8 cellular contexts compared by ENCODE assay signal in the genomic region with DNA sequence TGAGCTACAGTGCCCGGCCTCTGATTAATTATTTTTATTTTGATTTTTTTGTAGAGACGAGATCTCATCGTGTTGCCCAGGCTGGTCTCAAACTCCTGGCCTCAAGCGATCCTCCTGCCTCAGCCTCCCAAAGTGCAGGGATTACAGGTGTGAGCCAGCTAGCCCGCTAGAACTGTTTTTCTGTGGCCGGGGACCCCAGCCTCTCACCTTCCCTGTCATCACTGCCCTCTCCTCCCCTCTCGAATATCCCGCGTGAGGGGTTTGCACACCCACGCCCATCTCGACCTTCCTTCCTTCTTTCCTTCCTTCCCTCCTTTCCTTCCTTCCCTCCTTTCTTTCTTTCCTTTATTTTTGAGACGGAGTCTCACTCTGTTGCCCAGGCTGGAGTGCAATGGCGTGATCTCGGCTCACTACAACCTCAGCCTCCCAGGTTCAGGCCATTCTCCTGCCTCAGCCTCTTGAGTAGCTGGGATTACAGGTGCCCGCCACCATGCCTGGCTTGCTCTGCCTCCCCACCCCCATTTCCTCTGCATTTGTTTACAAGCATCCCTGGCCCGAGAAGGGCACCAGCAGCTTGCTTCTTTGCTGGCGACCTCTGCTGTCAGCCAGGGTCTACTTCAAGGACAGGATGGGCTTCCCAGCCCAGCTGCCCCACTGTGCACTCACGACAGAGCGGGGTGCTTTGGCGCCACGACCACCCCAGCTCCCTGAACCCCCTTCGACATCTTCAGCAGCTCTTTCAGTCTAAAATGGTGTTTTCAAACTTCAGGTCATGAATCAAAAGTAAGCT. TPM values are rescaled to one million over a fixed set of nuclear protein-coding genes. Genes with fewer than 3 reads are reported as not detected.
DNase-seq lines count a peak whose midpoint lies in the region; ATAC-seq and TF ChIP-seq lines count a peak whose summit lies in the region.

No MANE protein-coding gene starts in this region.

- peaks cover 50% of the 10 kb centered on the region for H3K4me1 Mint-ChIP-seq in activated T-cell treated with anti-CD3 and anti-CD28 coated beads, Interleukin-2, amount 50 U/mL, for 72 hours (ENCODE audit: low read depth)

- no peaks in the 10 kb centered on the region for H3K9me3 Mint-ChIP-seq in activated T-cell treated with anti-CD3 and anti-CD28 coated beads, Interleukin-2, amount 50 U/mL, for 72 hours

- no peaks in the 10 kb centered on the region for H3K27me3 Mint-ChIP-seq in activated T-cell treated with anti-CD3 and anti-CD28 coated beads, Interleukin-2, amount 50 U/mL, for 72 hours (ENCODE audit: low read depth)

- peak; percentile 58 for DNase-seq in DMS 273 (lab: John Stamatoyannopoulos, UW; ENCODE audit: unreplicated experiment)
- peak; percentile 11 for DNase-seq in HCEC 1CT
- peak; percentile 66 for DNase-seq in left kidney (ENCODE audit: low read depth, low spot score)
- DNase-seq in activated T-cell treated with anti-CD3 and anti-CD28 coated beads, Interleukin-2, amount 50 U/mL, for 72 hours = no peak

- ATAC-seq in SK-N-SH treated with all-trans-retinoic acid at 6 μM for 48 hours (peak; percentile 32; the same call in 2 of the 3 replicates), HG03097 (IDR thresholded peaks at IDR 0.05; ENCODE audit: low FRiP score, unreplicated experiment) (no peak), HG03159 (IDR thresholded peaks at IDR 0.05; ENCODE audit: unreplicated experiment) (no peak), GM21825 (IDR thresholded peaks at IDR 0.05; ENCODE audit: unreplicated experiment) (no peak)
- no peak for ATAC-seq in activated T-cell treated with anti-CD3 and anti-CD28 coated beads, Interleukin-2, amount 50 U/mL, for 72 hours (replicated peaks in 1 of 2)

- H3K27ac Mint-ChIP-seq in activated T-cell treated with anti-CD3 and anti-CD28 coated beads, Interleukin-2, amount 50 U/mL, for 72 hours = no peak overlapping the region

- no peaks in the 10 kb centered on the region for H3K36me3 Mint-ChIP-seq in activated T-cell treated with anti-CD3 and anti-CD28 coated beads, Interleukin-2, amount 50 U/mL, for 72 hours (ENCODE audit: insufficient read depth in 2 of 2)

- H3K4me3 Mint-ChIP-seq in activated T-cell treated with anti-CD3 and anti-CD28 coated beads, Interleukin-2, amount 50 U/mL, for 72 hours = peak overlapping the region in 1 of 2 donors; percentile 7

TF ChIP-seq in SK-N-SH treated with all-trans-retinoic acid at 6 μM for 48 hours, 23 proteins besides CTCF, POLR2A, EP300 and RAD21:
- TF ChIP-seq OSR1 (CRISPR knock-in tag; IDR thresholded peaks at IDR 0.05) (no peak), ARNTL (CRISPR knock-in tag; IDR thresholded peaks at IDR 0.05; ENCODE audit: borderline replicate concordance, low read depth) (no peak), ESRRG (CRISPR knock-in tag; IDR thresholded peaks at IDR 0.05) (no peak), RARB (CRISPR knock-in tag; IDR thresholded peaks at IDR 0.05) (no peak), CSDC2 (CRISPR knock-in tag; IDR thresholded peaks at IDR 0.05) (no peak), ZNF565 (CRISPR knock-in tag; conservative IDR thresholded peaks at IDR 0.05; ENCODE audit: low read depth) (no peak)
- TF ChIP-seq, protein P1, sequence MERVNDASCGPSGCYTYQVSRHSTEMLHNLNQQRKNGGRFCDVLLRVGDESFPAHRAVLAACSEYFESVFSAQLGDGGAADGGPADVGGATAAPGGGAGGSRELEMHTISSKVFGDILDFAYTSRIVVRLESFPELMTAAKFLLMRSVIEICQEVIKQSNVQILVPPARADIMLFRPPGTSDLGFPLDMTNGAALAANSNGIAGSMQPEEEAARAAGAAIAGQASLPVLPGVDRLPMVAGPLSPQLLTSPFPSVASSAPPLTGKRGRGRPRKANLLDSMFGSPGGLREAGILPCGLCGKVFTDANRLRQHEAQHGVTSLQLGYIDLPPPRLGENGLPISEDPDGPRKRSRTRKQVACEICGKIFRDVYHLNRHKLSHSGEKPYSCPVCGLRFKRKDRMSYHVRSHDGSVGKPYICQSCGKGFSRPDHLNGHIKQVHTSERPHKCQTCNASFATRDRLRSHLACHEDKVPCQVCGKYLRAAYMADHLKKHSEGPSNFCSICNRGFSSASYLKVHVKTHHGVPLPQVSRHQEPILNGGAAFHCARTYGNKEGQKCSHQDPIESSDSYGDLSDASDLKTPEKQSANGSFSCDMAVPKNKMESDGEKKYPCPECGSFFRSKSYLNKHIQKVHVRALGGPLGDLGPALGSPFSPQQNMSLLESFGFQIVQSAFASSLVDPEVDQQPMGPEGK (CRISPR knock-in tag; IDR thresholded peaks at IDR 0.05; ENCODE audit: borderline replicate concordance) = no peak
- TF ChIP-seq, protein P2, sequence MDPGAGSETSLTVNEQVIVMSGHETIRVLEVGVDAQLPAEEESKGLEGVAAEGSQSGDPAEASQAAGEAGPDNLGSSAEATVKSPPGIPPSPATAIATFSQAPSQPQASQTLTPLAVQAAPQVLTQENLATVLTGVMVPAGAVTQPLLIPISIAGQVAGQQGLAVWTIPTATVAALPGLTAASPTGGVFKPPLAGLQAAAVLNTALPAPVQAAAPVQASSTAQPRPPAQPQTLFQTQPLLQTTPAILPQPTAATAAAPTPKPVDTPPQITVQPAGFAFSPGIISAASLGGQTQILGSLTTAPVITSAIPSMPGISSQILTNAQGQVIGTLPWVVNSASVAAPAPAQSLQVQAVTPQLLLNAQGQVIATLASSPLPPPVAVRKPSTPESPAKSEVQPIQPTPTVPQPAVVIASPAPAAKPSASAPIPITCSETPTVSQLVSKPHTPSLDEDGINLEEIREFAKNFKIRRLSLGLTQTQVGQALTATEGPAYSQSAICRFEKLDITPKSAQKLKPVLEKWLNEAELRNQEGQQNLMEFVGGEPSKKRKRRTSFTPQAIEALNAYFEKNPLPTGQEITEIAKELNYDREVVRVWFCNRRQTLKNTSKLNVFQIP (CRISPR knock-in tag; IDR thresholded peaks at IDR 0.05; ENCODE audit: borderline replicate concordance, low read depth) = no peak

RNA-seq across cellular contexts. Expression of a gene that starts 4.3 kb away (rescaled TPM):
- 100 to 1,000 TPM; 123 to 137 TPM for total RNA-seq in activated T-cell treated with anti-CD3 and anti-CD28 coated beads, Interleukin-2, amount 50 U/mL, for 72 hours

Comparison
In these comparisons a context has a peak if more than half of its experiments do, and no peak if none do; other contexts are left out.
1. DNase-seq: peak in DMS 273 (single experiment), HCEC 1CT (single experiment) and left kidney (single experiment); none in activated T-cell treated with anti-CD3 and anti-CD28 coated beads, Interleukin-2, amount 50 U/mL, for 72 hours (0 of 2).